Comparison of ENCODE assay signal across 13 cellular contexts in genomic region chr14:102539544-102540309, GRCh38. TPM values are rescaled to one million over a fixed set of nuclear protein-coding genes. Genes with fewer than 3 reads are reported as not detected.
DNase-seq lines count a peak whose midpoint lies in the region; ATAC-seq and TF ChIP-seq lines count a peak whose summit lies in the region.
"Had no signal": no experiment of that assay in that cellular context is flagged by ENCODE, and none has a peak within 500 bp of the region (broad histone marks: within the 10 kb centered on the region; RNA-seq: fewer than 3 reads in every experiment).

No MANE protein-coding gene starts in this region.

- peaks cover 5% of the 10 kb centered on the region for H3K27me3 Mint-ChIP-seq in nephron (ENCODE audit: low read depth)

- H3K27ac Mint-ChIP-seq in nephron, result peak overlapping the region; percentile 90 to 98 (median 97)
- H3K27ac Mint-ChIP-seq: activated naive CD8-positive, alpha-beta T cell treated with anti-CD3 and anti-CD28 coated beads for 36 hours had no signal

- no peak for ATAC-seq in GM19023 (IDR thresholded peaks at IDR 0.05; ENCODE audit: unreplicated experiment)

- H3K36me3 Mint-ChIP-seq in nephron (ENCODE audit: low read depth), result no peaks in the 10 kb centered on the region
- H3K36me3 Mint-ChIP-seq: activated naive CD8-positive, alpha-beta T cell treated with anti-CD3 and anti-CD28 coated beads for 36 hours had no signal

- TF ChIP-seq CTCF in brain microvascular endothelial cell (IDR thresholded peaks at IDR 0.05; ENCODE audit: low read depth, low read length, missing control alignments) (no peak), nephron (IDR thresholded peaks at IDR 0.05; ENCODE audit: unreplicated experiment in 3 of 3) (no peak)

- peaks cover 5% of the 10 kb centered on the region for H3K27me3 ChIP-seq in brain microvascular endothelial cell (replicated peaks)

- in situ Hi-C loops in brain microvascular endothelial cell (cut with HindIII; ENCODE audit: low pct_ligation_motif_present, low sequenced_read_pairs), result no loop called here

- H3K4me3 ChIP-seq in brain microvascular endothelial cell (ENCODE audit: low read depth, low read length), result no peak overlapping the region
- H3K4me3 ChIP-seq: GM23248 had no signal

- no peaks in the 10 kb centered on the region for H3K36me3 ChIP-seq in brain microvascular endothelial cell (replicated peaks)

- peak overlapping the region in 2 of 3 experiments; percentile 29 to 55 for H3K4me3 Mint-ChIP-seq in nephron
- H3K4me3 Mint-ChIP-seq: activated naive CD8-positive, alpha-beta T cell treated with anti-CD3 and anti-CD28 coated beads for 36 hours had no signal

- peaks cover 21% of the 10 kb centered on the region for H3K4me1 Mint-ChIP-seq in nephron
- H3K4me1 Mint-ChIP-seq: activated naive CD8-positive, alpha-beta T cell treated with anti-CD3 and anti-CD28 coated beads for 36 hours had no signal

- DNase-seq in H4 (ENCODE audit: low spot score) (peak; percentile 42), NCI-H2171 (lab: John Stamatoyannopoulos, UW) (peak; percentile 96), brain microvascular endothelial cell (peak; percentile 51), NCI-H2196 (lab: John Stamatoyannopoulos, UW; ENCODE audit: unreplicated experiment) (no peak), GM19240 (ENCODE audit: insufficient read length, low spot score) (no peak)
- no peak for DNase-seq in activated CD4-positive, alpha-beta T cell treated with anti-CD3 and anti-CD28 coated beads, Interleukin-2, amount 50 U/mL, for 48 hours
- DNase-seq: activated naive CD8-positive, alpha-beta T cell treated with anti-CD3 and anti-CD28 coated beads for 36 hours; GDM1; GM23248; MM.1S; stimulated activated CD4-positive, alpha-beta T cell treated with anti-CD3 and anti-CD28 coated beads, Interleukin-1b, Interleukin-23, amount 100 ng/mL, for 48 hours had no signal

- H3K27ac ChIP-seq in brain microvascular endothelial cell, result no peak overlapping the region
- H3K27ac ChIP-seq: GM23248 had no signal

- H3K9me3 Mint-ChIP-seq in nephron, result no peaks in the 10 kb centered on the region
- H3K9me3 Mint-ChIP-seq: activated naive CD8-positive, alpha-beta T cell treated with anti-CD3 and anti-CD28 coated beads for 36 hours had no signal

RNA-seq across cellular contexts. Expression of gene ANKRD9, which starts 30.2 kb away (rescaled TPM):
- total RNA-seq in H4 (2014; rRNA removed; shearing (Covaris generic)), result 4.4 and 8.7 TPM in 2 replicates

RNA-seq across cellular contexts. Expression of gene RCOR1, which starts 52.7 kb away (rescaled TPM):
- total RNA-seq in H4 (2014; rRNA removed; shearing (Covaris generic)), result 8.7 and 32.9 TPM in 2 replicates

Comparison
In these comparisons a context has a peak if more than half of its experiments do, and no peak if none do; other contexts are left out.
1. DNase-seq: peak in H4 (single experiment), NCI-H2171 (single experiment) and brain microvascular endothelial cell (single experiment); none in NCI-H2196 (single experiment), activated CD4-positive, alpha-beta T cell treated with anti-CD3 and anti-CD28 coated beads, Interleukin-2, amount 50 U/mL, for 48 hours (0 of 2) and GM19240 (single experiment).